9 cellular contexts compared by ENCODE assay signal in the genomic region with DNA sequence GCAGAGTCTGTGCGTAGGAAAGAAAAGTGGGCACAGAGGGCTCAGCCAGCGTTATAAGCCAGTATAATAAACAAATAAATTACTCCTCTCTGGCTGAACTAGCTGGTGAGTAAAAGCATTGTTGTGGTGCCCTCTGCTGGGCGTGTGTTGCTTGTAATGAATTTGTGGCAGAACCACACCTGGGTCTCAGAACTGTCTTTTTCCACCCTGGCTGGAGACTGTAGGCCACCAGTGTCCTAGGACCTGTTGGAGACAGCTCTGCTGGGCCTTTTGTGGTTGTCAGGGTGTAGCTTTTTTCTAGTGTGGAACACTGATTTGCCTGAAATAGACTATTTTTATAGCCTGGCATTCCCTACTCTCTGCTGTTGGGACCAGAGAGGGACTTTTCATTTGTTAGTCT.
DNase-seq lines count a peak whose midpoint lies in the region; ATAC-seq and TF ChIP-seq lines count a peak whose summit lies in the region.
"Had no signal": no experiment of that assay in that cellular context is flagged by ENCODE, and none has a peak within 500 bp of the region (broad histone marks: within the 10 kb centered on the region; RNA-seq: fewer than 3 reads in every experiment).

No MANE protein-coding gene starts in this region.

- H3K27me3 ChIP-seq in PC-3 (ENCODE audit: low read length) (peaks cover 11% of the 10 kb centered on the region), tibial nerve (no peaks in the 10 kb centered on the region)
- H3K27me3 ChIP-seq: BLaER1 had no signal

- ATAC-seq in PC-3 = peak; percentile 92

- POLR2A ChIA-PET in PC-3 (lab: Charles Lee; ENCODE audit: unreplicated experiment) = no interaction called here

- no peaks in the 10 kb centered on the region for H3K9me2 ChIP-seq in PC-3 (replicated peaks; ENCODE audit: low read length)

- peak; percentile 49 to 67 for DNase-seq in NCI-H2081 (lab: John Stamatoyannopoulos, UW)
- DNase-seq in NCI-H2081 treated with DMSO at 0.1 percent for 48 hours (lab: John Stamatoyannopoulos, UW) = no peak
- peak; percentile 40 for DNase-seq in HS-27A (ENCODE audit: low read depth)
- DNase-seq in PC-3 = peak; percentile 81
- DNase-seq in activated T-helper 1 cell treated with anti-CD3 and anti-CD28 coated beads, Interleukin-12 subunit alpha, Interleukin-12 subunit beta, Interleukin-2, Interleukin-4 antibody, amounts not matched to agents 30 ng/mL and 10 ng/mL and 1 ng/mL, durations not matched to agents 14 hours and 24 hours and 36 hours (ENCODE audit: low spot score) = peak; percentile 12
- peak; percentile 64 for DNase-seq in fibroblast of the conjunctiva (ENCODE audit: low read depth)
- peak; percentile 76 for DNase-seq in occipital lobe (lab: John Stamatoyannopoulos, UW)
- DNase-seq in tibial nerve (ENCODE audit: low spot score in 2 of 2) = peak; percentile 60 to 89

- intact Hi-C loops in PC-3 (cut with micrococcal nuclease) = loop anchor here (1.0 to 5.0 kb wide), 2 partner anchors 637 to 732 kb away; no protein-coding TSS in a partner anchor
- intact Hi-C loops in activated T-helper 1 cell treated with anti-CD3 and anti-CD28 coated beads, Interleukin-12 subunit alpha, Interleukin-12 subunit beta, Interleukin-2, Interleukin-4 antibody, amounts not matched to agents 30 ng/mL and 10 ng/mL and 1 ng/mL, durations not matched to agents 14 hours and 24 hours and 36 hours (cut with micrococcal nuclease) = loop anchor here (2.0 to 5.0 kb wide), 3 partner anchors 197 to 510 kb away; no protein-coding TSS in a partner anchor

- no peaks in the 10 kb centered on the region for H3K4me1 ChIP-seq in PC-3 (ENCODE audit: insufficient read depth, low read length)
- H3K4me1 ChIP-seq in tibial nerve = peaks cover 0 to 8% (median 0%) of the 10 kb centered on the region in 4 donors
- H3K4me1 ChIP-seq: BLaER1 had no signal

- WGBS in tibial nerve, 2 donors = 1 to 6% methylated on average over 3 of the region's 3 CpGs

- no peak overlapping the region for H2AFZ ChIP-seq in PC-3 (ENCODE audit: low read length)

- no peaks in the 10 kb centered on the region for H3K36me3 Mint-ChIP-seq in activated T-helper 1 cell treated with anti-CD3 and anti-CD28 coated beads, Interleukin-12 subunit alpha, Interleukin-12 subunit beta, Interleukin-2, Interleukin-4 antibody, amounts not matched to agents 30 ng/mL and 10 ng/mL and 1 ng/mL, durations not matched to agents 14 hours and 24 hours and 36 hours (ENCODE audit: low read depth)

- no TSS peak for BruUV-seq in PC-3 (replicated peaks; lab: Mats Ljungman, UMichigan)

- H4K20me1 ChIP-seq in PC-3 (ENCODE audit: low read length) = no peaks in the 10 kb centered on the region
- H4K20me1 ChIP-seq: BLaER1 had no signal

- H3K4me3 Mint-ChIP-seq in activated T-helper 1 cell treated with anti-CD3 and anti-CD28 coated beads, Interleukin-12 subunit alpha, Interleukin-12 subunit beta, Interleukin-2, Interleukin-4 antibody, amounts not matched to agents 30 ng/mL and 10 ng/mL and 1 ng/mL, durations not matched to agents 14 hours and 24 hours and 36 hours = no peak overlapping the region

- no peaks in the 10 kb centered on the region for H3K4me1 Mint-ChIP-seq in activated T-helper 1 cell treated with anti-CD3 and anti-CD28 coated beads, Interleukin-12 subunit alpha, Interleukin-12 subunit beta, Interleukin-2, Interleukin-4 antibody, amounts not matched to agents 30 ng/mL and 10 ng/mL and 1 ng/mL, durations not matched to agents 14 hours and 24 hours and 36 hours (ENCODE audit: low read depth)

- TF ChIP-seq CTCF in PC-3 (conservative IDR thresholded peaks at IDR 0.05; ENCODE audit: low read depth, low read length) (peak; percentile 80), tibial nerve (IDR thresholded peaks at IDR 0.05) (peak; percentile 63 to 76 (median 64))

- peaks cover 6% of the 10 kb centered on the region for H3K27me3 Mint-ChIP-seq in activated T-helper 1 cell treated with anti-CD3 and anti-CD28 coated beads, Interleukin-12 subunit alpha, Interleukin-12 subunit beta, Interleukin-2, Interleukin-4 antibody, amounts not matched to agents 30 ng/mL and 10 ng/mL and 1 ng/mL, durations not matched to agents 14 hours and 24 hours and 36 hours (ENCODE audit: insufficient read depth)

- H3K27ac Mint-ChIP-seq in activated T-helper 1 cell treated with anti-CD3 and anti-CD28 coated beads, Interleukin-12 subunit alpha, Interleukin-12 subunit beta, Interleukin-2, Interleukin-4 antibody, amounts not matched to agents 30 ng/mL and 10 ng/mL and 1 ng/mL, durations not matched to agents 14 hours and 24 hours and 36 hours = no peak overlapping the region

- no peak overlapping the region for H3K4me3 ChIP-seq in PC-3 (ENCODE audit: low read length)
- no peak overlapping the region for H3K4me3 ChIP-seq in tibial nerve
- H3K4me3 ChIP-seq: BLaER1 had no signal

- H3K27ac ChIP-seq in PC-3 (ENCODE audit: low read length) (no peak overlapping the region), tibial nerve (no peak overlapping the region)
- H3K27ac ChIP-seq: BLaER1 had no signal

- no peak overlapping the region for H3K4me2 ChIP-seq in PC-3 (ENCODE audit: low read length)
- H3K4me2 ChIP-seq: BLaER1 had no signal

- H3K36me3 ChIP-seq in PC-3 (ENCODE audit: low read depth, low read length) = no peaks in the 10 kb centered on the region
- peaks cover 0 to 9% (median 0%) of the 10 kb centered on the region in 3 donors for H3K36me3 ChIP-seq in tibial nerve
- H3K36me3 ChIP-seq: BLaER1 had no signal

- TF ChIP-seq POLR2A in tibial nerve (IDR thresholded peaks at IDR 0.05) = no peak

- H3K9ac ChIP-seq in PC-3 (ENCODE audit: low read length) = no peak overlapping the region
- H3K9ac ChIP-seq: BLaER1 had no signal

- no peaks in the 10 kb centered on the region for H3K9me3 Mint-ChIP-seq in activated T-helper 1 cell treated with anti-CD3 and anti-CD28 coated beads, Interleukin-12 subunit alpha, Interleukin-12 subunit beta, Interleukin-2, Interleukin-4 antibody, amounts not matched to agents 30 ng/mL and 10 ng/mL and 1 ng/mL, durations not matched to agents 14 hours and 24 hours and 36 hours

- no peaks in the 10 kb centered on the region for H3K79me2 ChIP-seq in PC-3 (ENCODE audit: low read length)

- no peaks in the 10 kb centered on the region for H3K9me3 ChIP-seq in PC-3 (ENCODE audit: low read length)
- H3K9me3 ChIP-seq in tibial nerve = no peaks in the 10 kb centered on the region
- H3K9me3 ChIP-seq: BLaER1 had no signal

- H3F3A ChIP-seq in PC-3 (ENCODE audit: low read length, unreplicated experiment) = no peaks in the 10 kb centered on the region

- TF ChIP-seq EP300 in tibial nerve (IDR thresholded peaks at IDR 0.05) = no peak

- CTCF ChIA-PET in PC-3 (lab: Charles Lee) = no interaction called here
